Comparison of ENCODE assay signal across 7 cellular contexts in the genomic region with DNA sequence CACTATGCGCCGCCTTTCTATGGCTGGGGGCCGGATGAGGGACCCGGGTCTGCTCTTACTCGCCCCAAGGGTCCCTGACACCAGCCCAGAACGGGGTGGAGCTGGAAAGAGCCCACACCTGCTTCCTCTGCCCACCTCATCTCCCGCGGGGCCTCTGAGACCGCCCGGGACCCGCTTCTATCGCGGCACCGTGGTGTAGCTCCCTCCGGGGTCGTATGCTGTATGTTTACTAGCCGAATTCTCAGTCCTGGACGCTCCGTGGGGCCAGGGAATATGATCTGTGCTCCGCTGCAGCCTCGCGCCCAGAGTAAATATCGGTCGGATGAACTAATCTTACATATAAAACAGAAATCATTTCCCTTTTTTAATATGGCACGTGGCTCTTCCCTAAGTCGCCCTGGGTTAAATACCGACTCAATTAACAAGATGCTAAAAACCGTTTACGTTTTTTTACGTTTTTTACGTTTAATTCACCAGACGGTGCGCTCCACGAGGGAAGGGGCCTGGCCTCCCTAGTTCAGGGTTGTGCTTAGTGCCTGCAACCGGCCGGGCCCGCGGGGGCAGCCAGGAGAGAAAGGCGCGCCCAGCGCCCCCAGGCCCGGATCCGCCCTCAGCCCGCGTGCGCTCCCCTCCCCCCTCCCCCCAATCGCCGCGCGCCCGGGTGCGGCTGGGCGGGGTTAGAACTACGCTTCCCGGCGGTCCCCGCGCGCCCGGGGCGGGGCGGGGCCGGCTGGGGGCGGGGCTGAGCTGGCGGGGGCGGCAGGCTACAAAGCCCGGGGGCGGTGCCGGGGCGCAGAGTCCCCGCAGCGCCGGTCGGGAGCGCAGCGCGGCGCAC.
DNase-seq lines count a peak whose midpoint lies in the region; ATAC-seq and TF ChIP-seq lines count a peak whose summit lies in the region.

A gene (plus strand): TSS at position 793 of the 835 bp plus-strand sequence. CDS start 186 bp downstream, outside the sequence.

- ATAC-seq in HG02588 (IDR thresholded peaks at IDR 0.05; ENCODE audit: unreplicated experiment), result peak; percentile 57

- DNase-seq in NCI-H1694 treated with DMSO at 0.1 percent for 48 hours (lab: John Stamatoyannopoulos, UW), result peak; percentile 9
- DNase-seq in activated CD4-positive, CD25-positive, alpha-beta regulatory T cell treated with anti-CD3 and anti-CD28 coated beads, Interleukin-2, amount 50 U/mL, for 16 hours (ENCODE audit: low read depth, low spot score), result peak; percentile 63
- peak; percentile 68 for DNase-seq in cerebellar cortex (ENCODE audit: low spot score)
- peak; percentile 5 for DNase-seq in kidney glomerular epithelial cell (lab: John Stamatoyannopoulos, UW)
- DNase-seq in stimulated activated CD4-positive, alpha-beta T cell treated with anti-CD3 and anti-CD28 coated beads, Interleukin-15, amount 100 ng/mL, for 48 hours (ENCODE audit: low read depth in 2 of 2), result peak; percentile 57 to 80

- no peak for TF ChIP-seq CTCF in GM12875 (IDR thresholded peaks at IDR 0.05; ENCODE audit: borderline replicate concordance, insufficient read depth, low read depth, low read length)

- H3K4me3 ChIP-seq in GM12875 (ENCODE audit: low read depth, low read length), result peak within 1 kb of the TSS; percentile 57

Comparison
In these comparisons a context has a peak if more than half of its experiments do, and no peak if none do; other contexts are left out.
1. Peak in every context shown above with its lines: DNase-seq, ATAC-seq and H3K4me3 ChIP-seq.
2. DNase-seq: peak in every context shown above with its lines; median percentile 68 in stimulated activated CD4-positive, alpha-beta T cell treated with anti-CD3 and anti-CD28 coated beads, Interleukin-15, amount 100 ng/mL, for 48 hours; 68 in cerebellar cortex; 63 in activated CD4-positive, CD25-positive, alpha-beta regulatory T cell treated with anti-CD3 and anti-CD28 coated beads, Interleukin-2, amount 50 U/mL, for 16 hours; 9 in NCI-H1694 treated with DMSO at 0.1 percent for 48 hours; 5 in kidney glomerular epithelial cell.